21 cellular contexts compared by ENCODE assay signal in genomic region chr3:82824491-82824890, GRCh38.
DNase-seq lines count a peak whose midpoint lies in the region; ATAC-seq and TF ChIP-seq lines count a peak whose summit lies in the region.
"Had no signal": no experiment of that assay in that cellular context is flagged by ENCODE, and none has a peak within 500 bp of the region (broad histone marks: within the 10 kb centered on the region; RNA-seq: fewer than 3 reads in every experiment).

No MANE protein-coding gene starts in this region.

- H4K20me1 ChIP-seq in PC-3 (ENCODE audit: low read length) (no peaks in the 10 kb centered on the region), hepatocyte (ENCODE audit: insufficient read depth, poor library complexity, severe bottlenecking) (no peaks in the 10 kb centered on the region)

- H2AFZ ChIP-seq in PC-3 (ENCODE audit: low read length): no peak overlapping the region
- H2AFZ ChIP-seq in hepatocyte: no peak overlapping the region

- DNase-seq in H4 (ENCODE audit: low spot score): peak; percentile 4
- DNase-seq in PC-3: peak; percentile 16
- DNase-seq in astrocyte of the hippocampus (ENCODE audit: low read depth, low spot score): peak; percentile 43
- peak; percentile 22 for DNase-seq in fibroblast of gingiva (ENCODE audit: low read depth)
- no peak for DNase-seq in epidermal melanocyte (ENCODE audit: insufficient read length, low spot score)
- DNase-seq in hepatocyte (ENCODE audit: low spot score): no peak
- no peak for DNase-seq in ACHN
- DNase-seq: 8988T; BE2C; C1 segment of cervical spinal cord; CD4-positive, CD25-positive, alpha-beta regulatory T cell; CD8-positive, alpha-beta memory T cell; COR-L47; DMS 273 treated with DMSO at 0.1 percent for 48 hours; DMS53; DND-41; EL; GOT3; H9 had no signal

- H3K27me3 ChIP-seq in PC-3 (ENCODE audit: low read length): no peaks in the 10 kb centered on the region
- no peaks in the 10 kb centered on the region for H3K27me3 ChIP-seq in hepatocyte
- H3K27me3 ChIP-seq: BE2C had no signal

- H3K4me3 ChIP-seq in PC-3 (ENCODE audit: low read length) (no peak overlapping the region), hepatocyte (no peak overlapping the region)
- H3K4me3 ChIP-seq: GM12878 had no signal

- H3K9me3 ChIP-seq in PC-3 (ENCODE audit: low read length): no peaks in the 10 kb centered on the region
- H3K9me3 ChIP-seq in hepatocyte (ENCODE audit: low read depth): no peaks in the 10 kb centered on the region
- H3K9me3 ChIP-seq: BE2C had no signal

- H3K9ac ChIP-seq in PC-3 (ENCODE audit: low read length): no peak overlapping the region

- H3K79me2 ChIP-seq in PC-3 (ENCODE audit: low read length) (no peaks in the 10 kb centered on the region), hepatocyte (no peaks in the 10 kb centered on the region)

- in situ Hi-C loops in ACHN (cut with HindIII; ENCODE audit: low pct_ligation_motif_present, low pct_unique_long_range_greater_than_20kb, low sequenced_read_pairs): no loop called here

- H3K4me2 ChIP-seq in PC-3 (ENCODE audit: low read length) (no peak overlapping the region), hepatocyte (no peak overlapping the region)

- H3K36me3 ChIP-seq in PC-3 (ENCODE audit: low read depth, low read length): no peaks in the 10 kb centered on the region
- no peaks in the 10 kb centered on the region for H3K36me3 ChIP-seq in hepatocyte (replicated peaks; ENCODE audit: insufficient read depth, low read depth)
- H3K36me3 ChIP-seq: BE2C had no signal

- no peaks in the 10 kb centered on the region for H3F3A ChIP-seq in PC-3 (ENCODE audit: low read length, unreplicated experiment)

- H3K27ac ChIP-seq in PC-3 (ENCODE audit: low read length): no peak overlapping the region
- H3K27ac ChIP-seq in hepatocyte: no peak overlapping the region

- WGBS in hepatocyte (ENCODE audit: low lambda C conversion rate, missing lambda C conversion rate): 72% methylated on average over 2 of the region's 2 CpGs

- no peaks in the 10 kb centered on the region for H3K4me1 ChIP-seq in PC-3 (ENCODE audit: insufficient read depth, low read length)
- H3K4me1 ChIP-seq in hepatocyte (ENCODE audit: insufficient read depth): no peaks in the 10 kb centered on the region
- H3K4me1 ChIP-seq: BE2C had no signal

- POLR2A ChIA-PET in PC-3 (lab: Charles Lee; ENCODE audit: unreplicated experiment): no interaction called here

- ATAC-seq in PC-3: peak; percentile 42
- ATAC-seq in HG02981 (IDR thresholded peaks at IDR 0.05; ENCODE audit: unreplicated experiment): no peak
- ATAC-seq: GM12878 had no signal

- intact Hi-C loops in PC-3 (cut with micrococcal nuclease): no loop called here

- CTCF ChIA-PET in PC-3 (lab: Charles Lee): interaction anchor here (0.6 kb wide), 1 partner anchor 350 kb away, joined by 3 read pairs; no protein-coding TSS in a partner anchor

- no TSS peak for BruUV-seq in PC-3 (replicated peaks; lab: Mats Ljungman, UMichigan)

- TF ChIP-seq CTCF in PC-3 (conservative IDR thresholded peaks at IDR 0.05; ENCODE audit: low read depth, low read length) (no peak), hepatocyte (IDR thresholded peaks at IDR 0.05; ENCODE audit: poor library complexity) (no peak)

- H3K9me2 ChIP-seq in PC-3 (replicated peaks; ENCODE audit: low read length) (no peaks in the 10 kb centered on the region), hepatocyte (replicated peaks; ENCODE audit: insufficient read depth) (no peaks in the 10 kb centered on the region)

Comparison
In these comparisons a context has a peak if more than half of its experiments do, and no peak if none do; other contexts are left out.
1. DNase-seq: peak in H4 (single experiment), PC-3 (single experiment), astrocyte of the hippocampus (single experiment) and fibroblast of gingiva (single experiment); none in epidermal melanocyte (single experiment), hepatocyte (single experiment) and ACHN (single experiment).